Comparison of ENCODE assay signal across 1 cellular context in genomic region chr19:48639483-48640375, GRCh38.
A peak's percentile ranks its signal among the peaks of the same experiment; 100 is the strongest.
TF ChIP-seq lines count a peak whose summit lies in the region.

No MANE protein-coding gene starts in this region.

TF ChIP-seq in K562, 482 proteins besides CTCF, POLR2A, EP300 and RAD21 (continued from another document):
- peak; percentile 9 to 36; a peak in 1 of 4 replicates for TF ChIP-seq UBTF (IDR thresholded peaks at IDR 0.05; ENCODE audit: borderline replicate concordance in 1 of 2, low read depth in 2 of 2, low read length in 2 of 2)
- 0 out of 2 replicates have a peak, but pooled peaks have one; percentile 38 for TF ChIP-seq ZNF395 (CRISPR knock-in tag; IDR thresholded peaks at IDR 0.05)
- peak; percentile 61; the same call in 1 of the 2 replicates for TF ChIP-seq EP400 (IDR thresholded peaks at IDR 0.05)
- TF ChIP-seq REST (CRISPR knock-in tag; IDR thresholded peaks at IDR 0.05; ENCODE audit: low read depth), result no peak
- TF ChIP-seq SMAD4 (CRISPR knock-in tag; conservative IDR thresholded peaks at IDR 0.05), result 0 out of 2 replicates have a peak, but pooled peaks have one; percentile 29
- TF ChIP-seq CREBBP (IDR thresholded peaks at IDR 0.05; ENCODE audit: low read depth, low read length), result no peak
- no peak for TF ChIP-seq ZNF512 (tag; IDR thresholded peaks at IDR 0.05)
- peak; percentile 69 for TF ChIP-seq RBFOX2 (IDR thresholded peaks at IDR 0.05; ENCODE audit: low read depth, low read length)
- peak; percentile 82; the same call in 1 of the 2 replicates for TF ChIP-seq DPF2 (IDR thresholded peaks at IDR 0.05)
- peak; percentile 57; the same call in 1 of the 2 replicates for TF ChIP-seq SMARCE1 (IDR thresholded peaks at IDR 0.05)
- no peak for TF ChIP-seq PTBP1 (IDR thresholded peaks at IDR 0.05; ENCODE audit: low read depth, low read length)
- peak in 1 of 2 experiments; percentile 24; a peak in 1 of 4 replicates for TF ChIP-seq MLLT1 (IDR thresholded peaks at IDR 0.05)
- 0 out of 2 replicates have a peak, but pooled peaks have one; percentile 25 for TF ChIP-seq POLR2AphosphoS5 (IDR thresholded peaks at IDR 0.05; ENCODE audit: control insufficient read depth, insufficient read depth, low read depth, low read length)
- 0 out of 2 replicates have a peak, but pooled peaks have one; percentile 23 for TF ChIP-seq ZNF511 (CRISPR knock-in tag; IDR thresholded peaks at IDR 0.05)
- TF ChIP-seq NR2C2 (CRISPR knock-in tag; IDR thresholded peaks at IDR 0.05), result no peak
- peak; percentile 68 for TF ChIP-seq NR2C2 (tag; IDR thresholded peaks at IDR 0.05)
- TF ChIP-seq SMARCA4 (IDR thresholded peaks at IDR 0.05), result peak; percentile 67; the same call in 1 of the 2 replicates
- TF ChIP-seq ASH1L (IDR thresholded peaks at IDR 0.05; ENCODE audit: borderline replicate concordance, low read depth, partially characterized antibody), result no peak
- TF ChIP-seq ZBTB40 (IDR thresholded peaks at IDR 0.05), result peak; percentile 54; the same call in 1 of the 2 replicates
- no peak for TF ChIP-seq ZBTB40 (CRISPR knock-in tag; IDR thresholded peaks at IDR 0.05)
- TF ChIP-seq CUX1 (CRISPR knock-in tag; IDR thresholded peaks at IDR 0.05), result no peak
- peak; percentile 86 for TF ChIP-seq ZNF384 (IDR thresholded peaks at IDR 0.05; ENCODE audit: low read depth, low read length)
- no peak for TF ChIP-seq BRD4 (IDR thresholded peaks at IDR 0.05)
- 0 out of 4 replicates have a peak, but pooled peaks of 1 of the 2 experiments have one; percentile 28 for TF ChIP-seq TEAD1 (CRISPR knock-in tag; IDR thresholded peaks at IDR 0.05)
TF ChIP-seq in K562: peak in this region for 66.
